ENCODE assay signal across 31 cellular contexts in the genomic region with DNA sequence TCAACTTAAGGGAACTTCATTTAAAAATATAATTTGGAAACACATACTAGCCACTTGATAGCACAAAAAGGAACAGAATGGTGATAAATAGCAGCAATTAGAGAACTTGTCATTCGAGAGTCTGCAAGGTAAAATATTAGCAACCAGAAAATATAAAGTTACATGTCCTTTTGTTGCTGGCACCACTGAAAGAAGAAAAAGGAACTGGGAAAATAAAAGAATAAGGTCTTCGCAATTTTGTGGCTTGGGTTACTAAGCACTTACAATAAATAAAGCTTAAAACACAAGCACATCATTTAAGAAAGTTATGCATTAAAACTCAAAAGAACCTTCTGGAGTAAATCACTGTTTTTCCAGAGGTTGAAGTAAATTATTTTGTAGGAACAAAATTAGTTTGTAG.
"Had no signal": no experiment of that assay in that cellular context is flagged by ENCODE, and none has a peak within 500 bp of the region (broad histone marks: within the 10 kb centered on the region; RNA-seq: fewer than 3 reads in every experiment).

No MANE protein-coding gene starts in this region.

- FAIRE-seq: astrocyte, endometrium, endothelial cell of umbilical vein had no signal

- H3K4me3 ChIP-seq: breast epithelium, cardiac muscle cell, colonic mucosa, esophagus squamous epithelium had no signal

- H3K27ac Mint-ChIP-seq: activated CD4-positive, alpha-beta memory T cell treated with anti-CD3 and anti-CD28 coated beads for 36 hours; activated CD4-positive, alpha-beta T cell treated with anti-CD3 and anti-CD28 coated beads for 36 hours; activated CD4-positive, alpha-beta T cell treated with anti-CD3 and anti-CD28 coated beads, Interleukin-2, amount 10 ng/mL, durations not matched to agents 24 days and 14 days; activated naive CD8-positive, alpha-beta T cell; activated T-helper 17 cell treated with anti-CD3 and anti-CD28 coated beads, Interleukin-2, amount 50 U/mL, for 72 hours; brain; T-helper 17 cell; T-helper 2 cell treated with Interferon-gamma antibody and Interleukin-4, amounts not matched to agents 5 μg/mL and 100 μg/mL, for 36 hours had no signal

- H3K4me1 Mint-ChIP-seq: activated CD4-positive, alpha-beta T cell treated with anti-CD3 and anti-CD28 coated beads for 36 hours; activated CD4-positive, alpha-beta T cell treated with anti-CD3 and anti-CD28 coated beads, Interleukin-2, amount 10 ng/mL, durations not matched to agents 24 days and 14 days; activated T-helper 17 cell treated with anti-CD3 and anti-CD28 coated beads, Interleukin-2, amount 50 U/mL, for 72 hours; T-helper 17 cell had no signal

- DNase-seq: activated CD4-positive, alpha-beta memory T cell treated with anti-CD3 and anti-CD28 coated beads for 36 hours; activated CD4-positive, alpha-beta T cell treated with anti-CD3 and anti-CD28 coated beads for 36 hours; activated CD4-positive, alpha-beta T cell treated with anti-CD3 and anti-CD28 coated beads, Interleukin-2, amount 10 ng/mL, durations not matched to agents 24 days and 14 days; activated CD4-positive, CD25-positive, alpha-beta regulatory T cell; activated CD4-positive, CD25-positive, alpha-beta regulatory T cell treated with anti-CD3 and anti-CD28 coated beads, Interleukin-2, amount 50 U/mL, for 72 hours; activated effector memory CD4-positive, alpha-beta T cell treated with Interleukin-2 at 50 U/mL for 16 hours; activated gamma-delta T cell treated with Interleukin-2 at 50 U/mL for 16 hours; activated naive CD4-positive, alpha-beta T cell treated with anti-CD3 and anti-CD28 coated beads, Interleukin-2, amount 50 U/mL, for 16 hours; activated naive CD4-positive, alpha-beta T cell treated with Interleukin-2 at 50 U/mL for 16 hours; activated T-cell treated with anti-CD3 and anti-CD28 coated beads, Interleukin-2, amount 50 U/mL, for 4 hours; amniotic stem cell; anterior cingulate cortex; central memory CD4-positive, alpha-beta T cell; cerebellar nuclear complex; colonic mucosa; effector CD8-positive, alpha-beta T cell; esophagus squamous epithelium; foreskin fibroblast; head of caudate nucleus; T-helper 1 cell; T-helper 17 cell; T1000 had no signal

- H3K36me3 Mint-ChIP-seq: activated CD4-positive, alpha-beta memory T cell treated with anti-CD3 and anti-CD28 coated beads for 36 hours; activated naive CD8-positive, alpha-beta T cell; brain had no signal

- ATAC-seq: activated CD4-positive, alpha-beta T cell treated with anti-CD3 and anti-CD28 coated beads for 36 hours; activated T-cell treated with anti-CD3 and anti-CD28 coated beads, Interleukin-2, amount 50 U/mL, for 4 hours; activated T-helper 17 cell treated with anti-CD3 and anti-CD28 coated beads, Interleukin-2, amount 50 U/mL, for 72 hours; T-helper 17 cell had no signal

- H3K9me3 Mint-ChIP-seq: activated CD4-positive, alpha-beta memory T cell treated with anti-CD3 and anti-CD28 coated beads for 36 hours; activated CD4-positive, alpha-beta T cell treated with anti-CD3 and anti-CD28 coated beads, Interleukin-2, amount 10 ng/mL, durations not matched to agents 24 days and 14 days; activated T-helper 17 cell treated with anti-CD3 and anti-CD28 coated beads, Interleukin-2, amount 50 U/mL, for 72 hours; T-helper 2 cell treated with Interferon-gamma antibody and Interleukin-4, amounts not matched to agents 5 μg/mL and 100 μg/mL, for 36 hours had no signal

- H3K4me3 Mint-ChIP-seq: activated CD4-positive, alpha-beta memory T cell treated with anti-CD3 and anti-CD28 coated beads for 36 hours; activated CD4-positive, alpha-beta T cell treated with anti-CD3 and anti-CD28 coated beads for 36 hours; activated CD4-positive, alpha-beta T cell treated with anti-CD3 and anti-CD28 coated beads, Interleukin-2, amount 10 ng/mL, durations not matched to agents 24 days and 14 days; activated naive CD8-positive, alpha-beta T cell; activated T-cell treated with anti-CD3 and anti-CD28 coated beads, Interleukin-2, amount 50 U/mL, for 4 hours; activated T-helper 17 cell treated with anti-CD3 and anti-CD28 coated beads, Interleukin-2, amount 50 U/mL, for 72 hours; brain; T-helper 17 cell; T-helper 2 cell treated with Interferon-gamma antibody and Interleukin-4, amounts not matched to agents 5 μg/mL and 100 μg/mL, for 36 hours had no signal

- H3K27me3 Mint-ChIP-seq: activated CD4-positive, alpha-beta memory T cell treated with anti-CD3 and anti-CD28 coated beads for 36 hours; activated CD4-positive, alpha-beta T cell treated with anti-CD3 and anti-CD28 coated beads for 36 hours; activated CD4-positive, alpha-beta T cell treated with anti-CD3 and anti-CD28 coated beads, Interleukin-2, amount 10 ng/mL, durations not matched to agents 24 days and 14 days; activated naive CD8-positive, alpha-beta T cell; T-helper 17 cell had no signal
